ENCODE assay signal across 19 cellular contexts in the genomic region with DNA sequence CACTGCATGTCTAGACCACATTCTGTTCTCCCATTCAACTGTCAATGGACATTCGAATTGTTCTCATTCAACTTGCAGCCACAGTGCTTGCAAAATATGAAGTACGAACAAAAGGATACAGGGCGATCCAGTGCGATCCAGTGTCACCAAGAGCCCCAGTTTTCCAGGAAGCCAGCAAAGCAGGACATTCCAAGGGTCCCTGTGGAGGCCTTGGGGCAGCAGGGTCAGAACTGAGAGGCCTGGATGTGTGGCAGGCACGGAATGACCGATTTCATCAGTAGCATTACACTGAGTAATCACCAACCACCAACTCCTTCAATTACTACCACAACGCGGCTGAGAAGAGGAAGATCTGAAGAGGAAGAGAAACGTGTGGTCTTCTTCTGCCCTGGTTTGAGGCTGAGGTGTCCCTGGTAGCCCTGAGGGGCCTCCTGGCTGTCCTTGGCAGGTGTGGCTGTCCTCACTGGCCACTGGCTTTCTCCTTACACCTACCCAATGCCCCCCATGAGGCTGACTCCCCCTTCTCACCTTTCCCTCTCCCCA.
DNase-seq lines count a peak whose midpoint lies in the region; ATAC-seq and TF ChIP-seq lines count a peak whose summit lies in the region.
"Had no signal": no experiment of that assay in that cellular context is flagged by ENCODE, and none has a peak within 500 bp of the region (broad histone marks: within the 10 kb centered on the region; RNA-seq: fewer than 3 reads in every experiment).

No MANE protein-coding gene starts in this region.

- H3K27ac ChIP-seq in right atrium auricular region (peak overlapping the region in 1 of 2 donors; percentile 29), suprapubic skin (peak overlapping the region; percentile 7), spleen (peak overlapping the region in 4 of 8 donors; percentile 58 to 68 (median 62))
- H3K27ac ChIP-seq: RWPE1 had no signal

- no peak for TF ChIP-seq EP300 in suprapubic skin (IDR thresholded peaks at IDR 0.05)

- no peak overlapping the region for H3K27ac Mint-ChIP-seq in T-helper 17 cell
- H3K27ac Mint-ChIP-seq: activated T-cell treated with anti-CD3 and anti-CD28 coated beads, Interleukin-2, amount 50 U/mL, for 24 hours had no signal

- 87% methylated on average over 7 of the region's 9 CpGs for WGBS in suprapubic skin
- 38 to 60% (median 48%) methylated on average over 8 to 9 of the region's 9 CpGs for WGBS in spleen, 5 donors

- H3K4me3 ChIP-seq in right atrium auricular region (no peak overlapping the region), suprapubic skin (no peak overlapping the region), spleen (no peak overlapping the region)

- H3K4me1 ChIP-seq in right atrium auricular region, result peaks cover 0 to 6% of the 10 kb centered on the region in 2 donors
- peaks cover 16% of the 10 kb centered on the region for H3K4me1 ChIP-seq in suprapubic skin
- H3K4me1 ChIP-seq in spleen, result peaks cover 0 to 9% (median 2%) of the 10 kb centered on the region in 6 donors

- no peaks in the 10 kb centered on the region for H3K9me3 ChIP-seq in right atrium auricular region
- H3K9me3 ChIP-seq in T-helper 17 cell (ENCODE audit: control insufficient read depth, low read length, poor library complexity, severe bottlenecking), result no peaks in the 10 kb centered on the region
- no peaks in the 10 kb centered on the region for H3K9me3 ChIP-seq in suprapubic skin
- H3K9me3 ChIP-seq in spleen, result no peaks in the 10 kb centered on the region

- peaks cover 29% of the 10 kb centered on the region for H3K27me3 Mint-ChIP-seq in T-helper 17 cell
- H3K27me3 Mint-ChIP-seq: activated T-cell treated with anti-CD3 and anti-CD28 coated beads, Interleukin-2, amount 50 U/mL, for 24 hours had no signal

- no peaks in the 10 kb centered on the region for H3K27me3 ChIP-seq in right atrium auricular region
- no peaks in the 10 kb centered on the region for H3K27me3 ChIP-seq in suprapubic skin
- H3K27me3 ChIP-seq in spleen (replicated peaks in 1 of 7), result peaks cover 0 to 24% (median 0%) of the 10 kb centered on the region in 7 donors

- TF ChIP-seq POLR2A in suprapubic skin (IDR thresholded peaks at IDR 0.05) (no peak), spleen (IDR thresholded peaks at IDR 0.05) (no peak)

- peaks cover 6% of the 10 kb centered on the region for H3K36me3 Mint-ChIP-seq in T-helper 17 cell (ENCODE audit: low read depth)
- H3K36me3 Mint-ChIP-seq: CD4-positive, CD25-positive, alpha-beta regulatory T cell had no signal

- peaks cover 32% of the 10 kb centered on the region for H3K4me1 Mint-ChIP-seq in T-helper 17 cell

- TF ChIP-seq CTCF in right atrium auricular region (IDR thresholded peaks at IDR 0.05) (no peak), suprapubic skin (IDR thresholded peaks at IDR 0.05) (no peak), spleen (IDR thresholded peaks at IDR 0.05 in 8 of 11, conservative IDR thresholded peaks at IDR 0.05 in 3 of 11) (no peak)

- no peaks in the 10 kb centered on the region for H3K36me3 ChIP-seq in right atrium auricular region
- H3K36me3 ChIP-seq in suprapubic skin, result no peaks in the 10 kb centered on the region
- H3K36me3 ChIP-seq in spleen, result no peaks in the 10 kb centered on the region

- intact Hi-C loops in left ventricle myocardium superior (cut with micrococcal nuclease) (loop anchor here (10.0 kb wide), 1 partner anchor 513 kb away; no protein-coding TSS in a partner anchor), spleen (cut with DNase I; ENCODE audit: low total_unique reads) (loop anchor here (10.0 kb wide), 1 partner anchor 503 kb away; no protein-coding TSS in a partner anchor)

- ATAC-seq in left ventricle myocardium superior (peak; percentile 34), HG03432 (IDR thresholded peaks at IDR 0.05; ENCODE audit: unreplicated experiment) (peak; percentile 49), T-helper 17 cell (no peak)
- ATAC-seq: left colon had no signal

- DNase-seq in left ventricle myocardium superior (no peak), right atrium auricular region (ENCODE audit: low spot score) (no peak), T-helper 17 cell (no peak), suprapubic skin (ENCODE audit: low spot score in 2 of 2) (peak in 1 of 2 donors; percentile 37), spleen (no peak), COR-L47 (lab: John Stamatoyannopoulos, UW) (no peak)
- no peak for DNase-seq in activated CD4-positive, CD25-positive, alpha-beta regulatory T cell treated with anti-CD3 and anti-CD28 coated beads, Interleukin-2, amount 50 U/mL, for 72 hours
- DNase-seq: activated T-cell treated with anti-CD3 and anti-CD28 coated beads, Interleukin-2, amount 50 U/mL, for 24 hours; CD4-positive, CD25-positive, alpha-beta regulatory T cell; DMS79 treated with DMSO at 0.1 percent for 48 hours; effector CD4-positive, alpha-beta T cell; hypothalamus; left colon; NCI-H2107; NCI-H69; occipital lobe; stimulated activated naive CD4-positive, alpha-beta T cell had no signal

- H3K4me3 Mint-ChIP-seq in T-helper 17 cell, result peak overlapping the region; percentile 43
- H3K4me3 Mint-ChIP-seq: activated T-cell treated with anti-CD3 and anti-CD28 coated beads, Interleukin-2, amount 50 U/mL, for 24 hours; CD4-positive, CD25-positive, alpha-beta regulatory T cell had no signal
